1 cellular context compared by ENCODE assay signal in genomic region chr2:55232084-55232862, GRCh38.
TF ChIP-seq lines count a peak whose summit lies in the region.

CLHC1 (minus strand) TSS chr2:55232293; CDS start chr2:55222411, 9,882 bp downstream.
RPS27A (plus strand) TSS chr2:55232688; CDS start chr2:55232825, 137 bp downstream.

TF ChIP-seq in GM23338, 12 proteins besides CTCF, POLR2A, EP300 and RAD21 (continued from another document):
- TF ChIP-seq ZNF462 (CRISPR knock-in tag; IDR thresholded peaks at IDR 0.05) (no peak), JUNB (IDR thresholded peaks at IDR 0.05; ENCODE audit: unreplicated experiment) (no peak), ZNF114 (CRISPR knock-in tag; IDR thresholded peaks at IDR 0.05) (no peak), STAT1 (IDR thresholded peaks at IDR 0.05; ENCODE audit: unreplicated experiment) (no peak), REST (IDR thresholded peaks at IDR 0.05; ENCODE audit: unreplicated experiment) (no peak), EZH2 (IDR thresholded peaks at IDR 0.05; ENCODE audit: low read depth, unreplicated experiment) (no peak), EZH2phosphoT487 (IDR thresholded peaks at IDR 0.05; ENCODE audit: unreplicated experiment) (no peak), ZNF331 (CRISPR knock-in tag; IDR thresholded peaks at IDR 0.05; ENCODE audit: low read depth) (no peak), NANOG (IDR thresholded peaks at IDR 0.05; ENCODE audit: borderline replicate concordance) (peak; percentile 12; the same call in 1 of the 2 replicates), ETS1 (IDR thresholded peaks at IDR 0.05) (peak; percentile 91)
TF ChIP-seq in GM23338: peak in this region for 3.
